In the genomic region with DNA sequence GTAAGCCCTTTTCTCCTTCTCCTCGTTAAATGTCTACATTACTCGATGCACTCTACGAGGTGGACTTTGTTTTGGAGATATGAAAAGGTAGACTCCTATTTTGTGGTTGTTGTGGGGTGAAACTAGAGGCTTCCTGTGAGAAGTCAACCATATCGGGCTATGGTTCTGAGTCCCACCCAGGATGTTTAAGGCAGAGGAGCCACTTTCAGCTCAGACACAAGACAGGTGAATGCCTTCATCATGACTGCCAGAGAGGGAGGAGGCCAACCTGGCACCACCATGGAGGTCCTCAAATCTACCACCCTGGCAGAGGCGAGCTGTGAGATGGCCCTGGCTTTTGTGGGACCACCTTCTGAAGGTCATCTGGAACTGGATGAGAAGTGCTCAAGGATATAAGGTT, we compare ENCODE assay signal across 13 cellular contexts.
DNase-seq lines count a peak whose midpoint lies in the region; ATAC-seq and TF ChIP-seq lines count a peak whose summit lies in the region.
"Had no signal": no experiment of that assay in that cellular context is flagged by ENCODE, and none has a peak within 500 bp of the region (broad histone marks: within the 10 kb centered on the region; RNA-seq: fewer than 3 reads in every experiment).

No MANE protein-coding gene starts in this region.

- H4K91ac ChIP-seq in trophoblast cell (ENCODE audit: low read depth, low read length) = no peak overlapping the region

- no peak overlapping the region for H3K27ac ChIP-seq in trophoblast cell (ENCODE audit: low read depth, low read length)

- intact Hi-C loops in activated CD8-positive, alpha-beta T cell treated with anti-CD3 and anti-CD28 coated beads for 36 hours (cut with micrococcal nuclease) = no loop called here
- intact Hi-C loops in CD14-positive monocyte (cut with micrococcal nuclease) = no loop called here

- peaks cover 74% of the 10 kb centered on the region for H3K4me1 Mint-ChIP-seq in activated CD8-positive, alpha-beta T cell treated with anti-CD3 and anti-CD28 coated beads for 36 hours (ENCODE audit: low read depth)
- H3K4me1 Mint-ChIP-seq in CD14-positive monocyte = peaks cover 14% of the 10 kb centered on the region

- H3K4me2 ChIP-seq in trophoblast cell (ENCODE audit: low read length) = no peak overlapping the region

- H3K4ac ChIP-seq in trophoblast cell (ENCODE audit: low read depth, low read length) = no peak overlapping the region

- peaks cover 6% of the 10 kb centered on the region for H3K36me3 Mint-ChIP-seq in activated CD8-positive, alpha-beta T cell treated with anti-CD3 and anti-CD28 coated beads for 36 hours (ENCODE audit: low read depth)
- H3K36me3 Mint-ChIP-seq in CD14-positive monocyte = no peaks in the 10 kb centered on the region

- H3K27me3 ChIP-seq in mononuclear cell (ENCODE audit: insufficient read depth, low read length) (no peaks in the 10 kb centered on the region), trophoblast cell (ENCODE audit: insufficient read depth, low read length) (no peaks in the 10 kb centered on the region)

- peak overlapping the region; percentile 24 for H3K4me3 ChIP-seq in mononuclear cell (ENCODE audit: low read length)
- H3K4me3 ChIP-seq in trophoblast cell (ENCODE audit: low read depth, low read length) = no peak overlapping the region

- no peaks in the 10 kb centered on the region for H3K9me3 ChIP-seq in mononuclear cell (ENCODE audit: low read depth, low read length)
- peaks cover 2% of the 10 kb centered on the region for H3K9me3 ChIP-seq in trophoblast cell (ENCODE audit: insufficient read depth, low read depth, low read length)

- H2AFZ ChIP-seq in trophoblast cell (ENCODE audit: insufficient read depth, low read length, poor library complexity) = no peak overlapping the region

- H4K12ac ChIP-seq in trophoblast cell (ENCODE audit: low read depth, low read length) = no peak overlapping the region

- no peak overlapping the region for H3K9ac ChIP-seq in trophoblast cell (ENCODE audit: low read length)

- CTCF ChIA-PET in activated CD8-positive, alpha-beta T cell treated with anti-CD3 and anti-CD28 coated beads for 36 hours (lab: Charles Lee) = interaction anchor here (1.2 to 1.5 kb wide), 2 partner anchors 166 to 329 kb away, joined by 3 to 6 read pairs; no protein-coding TSS in a partner anchor

- no peaks in the 10 kb centered on the region for H3K9me3 Mint-ChIP-seq in activated CD8-positive, alpha-beta T cell treated with anti-CD3 and anti-CD28 coated beads for 36 hours
- H3K9me3 Mint-ChIP-seq in CD14-positive monocyte = peaks cover 0 to 2% (median 0%) of the 10 kb centered on the region in 7 donors

- H3K36me3 ChIP-seq in trophoblast cell (ENCODE audit: control insufficient read depth in 1 of 2, insufficient read depth in 2 of 2, low read length in 2 of 2) = no peaks in the 10 kb centered on the region

- H3K4me1 ChIP-seq in mononuclear cell (ENCODE audit: insufficient read depth, low read length) (peaks cover 27% of the 10 kb centered on the region), trophoblast cell (ENCODE audit: control insufficient read depth in 1 of 2, insufficient read depth in 2 of 2, low read length in 2 of 2) (no peaks in the 10 kb centered on the region)

- no peak overlapping the region for H2BK5ac ChIP-seq in trophoblast cell (ENCODE audit: low read depth, low read length, poor library complexity)

- no peak overlapping the region for H3K23ac ChIP-seq in trophoblast cell (ENCODE audit: low read length)

- POLR2A ChIA-PET in activated CD8-positive, alpha-beta T cell treated with anti-CD3 and anti-CD28 coated beads for 36 hours (lab: Charles Lee) = interaction anchor here (1.0 kb wide), 1 partner anchor 186 kb away, joined by 3 read pairs; no protein-coding TSS in a partner anchor

- H3K79me1 ChIP-seq in trophoblast cell (ENCODE audit: low read length) = no peaks in the 10 kb centered on the region

- H2AK5ac ChIP-seq in trophoblast cell (ENCODE audit: low read length) = no peak overlapping the region

- peak; percentile 65 for ATAC-seq in GM18907 (IDR thresholded peaks at IDR 0.05; ENCODE audit: unreplicated experiment)
- ATAC-seq in HG02852 (IDR thresholded peaks at IDR 0.05; ENCODE audit: unreplicated experiment) = peak; percentile 69
- ATAC-seq in activated CD8-positive, alpha-beta T cell treated with anti-CD3 and anti-CD28 coated beads for 36 hours = peak; percentile 88
- ATAC-seq: left lobe of liver had no signal

- peak; percentile 51 for DNase-seq in activated CD8-positive, alpha-beta T cell treated with anti-CD3 and anti-CD28 coated beads for 36 hours
- DNase-seq in NCI-H1417 (lab: John Stamatoyannopoulos, UW) = no peak
- no peak for DNase-seq in medulla oblongata (ENCODE audit: extremely low spot score)
- no peak for DNase-seq in trophoblast cell
- no peak for DNase-seq in CD14-positive monocyte (ENCODE audit: low spot score)
- DNase-seq: DMS53, foreskin fibroblast, posterior cingulate gyrus, SHP77 had no signal

- no peaks in the 10 kb centered on the region for H3K27me3 Mint-ChIP-seq in activated CD8-positive, alpha-beta T cell treated with anti-CD3 and anti-CD28 coated beads for 36 hours
- peaks cover 0 to 6% (median 2%) of the 10 kb centered on the region in 3 donors for H3K27me3 Mint-ChIP-seq in CD14-positive monocyte (ENCODE audit: low read depth in 3 of 3)

- no peak overlapping the region for H3K14ac ChIP-seq in trophoblast cell (ENCODE audit: low read length)

- H3K4me3 Mint-ChIP-seq in activated CD8-positive, alpha-beta T cell treated with anti-CD3 and anti-CD28 coated beads for 36 hours = peak overlapping the region; percentile 11
- no peak overlapping the region for H3K4me3 Mint-ChIP-seq in CD14-positive monocyte

- no peak for TF ChIP-seq CTCF in activated CD8-positive, alpha-beta T cell treated with anti-CD3 and anti-CD28 coated beads for 36 hours (IDR thresholded peaks at IDR 0.05)
- no peak for TF ChIP-seq CTCF in CD14-positive monocyte (IDR thresholded peaks at IDR 0.05)

- H2BK12ac ChIP-seq in trophoblast cell (ENCODE audit: low read length) = no peak overlapping the region

- no peak overlapping the region for H2BK120ac ChIP-seq in trophoblast cell (ENCODE audit: insufficient read depth, low read length, poor library complexity)

- peak overlapping the region; percentile 0 for H3K27ac Mint-ChIP-seq in activated CD8-positive, alpha-beta T cell treated with anti-CD3 and anti-CD28 coated beads for 36 hours
- H3K27ac Mint-ChIP-seq in CD14-positive monocyte = no peak overlapping the region

- H4K8ac ChIP-seq in trophoblast cell (ENCODE audit: low read depth, low read length) = no peak overlapping the region

- H3K18ac ChIP-seq in trophoblast cell (ENCODE audit: low read length) = no peak overlapping the region

- H3K79me2 ChIP-seq in trophoblast cell (ENCODE audit: control insufficient read depth, insufficient read depth, low read length, poor library complexity) = no peaks in the 10 kb centered on the region

- WGBS in trophoblast cell (ENCODE audit: extremely low coverage, insufficient coverage, insufficient read length) = no CpG with 5 or more reads among the region's 5 CpGs
